In the genomic region with DNA sequence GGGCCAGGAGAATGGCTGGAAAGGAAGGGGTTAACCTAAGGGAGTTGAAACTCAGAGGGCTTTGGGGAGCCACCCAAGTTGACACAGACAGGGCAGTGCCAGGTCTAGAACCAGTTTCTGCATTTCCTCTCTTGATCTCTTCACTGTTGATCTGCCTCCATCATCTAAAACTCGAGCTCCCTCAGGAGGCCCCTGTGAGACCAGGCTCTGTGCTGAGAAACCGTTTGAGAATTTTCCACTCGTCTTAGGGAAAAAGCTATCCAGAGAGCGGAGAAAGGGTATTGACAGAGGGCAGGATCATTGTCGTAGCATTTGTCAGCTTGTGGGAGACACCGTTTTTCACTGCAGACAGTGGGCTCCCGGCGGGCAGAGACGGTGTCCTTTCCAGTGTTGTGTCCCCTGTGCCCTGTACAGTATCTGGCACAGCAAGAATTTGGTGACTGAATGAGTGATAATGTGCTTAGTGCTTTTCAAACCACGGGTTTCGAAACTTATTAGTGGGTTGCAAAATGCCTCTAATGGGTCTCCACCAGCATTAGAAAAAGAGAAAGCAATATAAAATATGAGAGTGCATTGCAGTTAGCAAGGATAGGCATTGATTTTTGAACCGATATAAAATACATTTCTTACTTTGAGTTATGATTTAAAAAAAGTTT, we compare ENCODE assay signal across 22 cellular contexts. TPM values are rescaled to one million over a fixed set of nuclear protein-coding genes. Genes with fewer than 3 reads are reported as not detected.
"Had no signal": no experiment of that assay in that cellular context is flagged by ENCODE, and none has a peak within 500 bp of the region (broad histone marks: within the 10 kb centered on the region; RNA-seq: fewer than 3 reads in every experiment).

No MANE protein-coding gene starts in this region.

- H3K27me3 ChIP-seq: ascending aorta had no signal

- DNase-seq: activated naive CD4-positive, alpha-beta T cell treated with Interleukin-2 at 50 U/mL for 16 hours; erythroblast; hypothalamus; mucosa of descending colon; naive thymus-derived CD4-positive, alpha-beta T cell; stimulated activated CD4-positive, alpha-beta T cell treated with anti-CD3 and anti-CD28 coated beads, Interleukin-4, amount 100 ng/mL, for 24 hours; stimulated activated naive CD4-positive, alpha-beta T cell; T-cell; T-helper 9 cell; trophoblast cell had no signal

- H3K4me3 ChIP-seq: ascending aorta, breast epithelium, mucosa of descending colon, SK-N-MC, skin epidermis had no signal

- ATAC-seq: activated CD4-positive, CD25-positive, alpha-beta regulatory T cell treated with anti-CD3 and anti-CD28 coated beads, Interleukin-2, amount 50 U/mL, for 24 hours; activated T-helper 17 cell treated with anti-CD3 and anti-CD28 coated beads, Interleukin-2, amount 50 U/mL, for 72 hours; mucosa of descending colon; naive thymus-derived CD4-positive, alpha-beta T cell; T-cell had no signal

- H3K36me3 ChIP-seq: ascending aorta, breast epithelium, neutrophil had no signal

- H3K9ac ChIP-seq: parathyroid adenoma had no signal

- H3K4me1 ChIP-seq: ascending aorta, breast epithelium, parathyroid adenoma had no signal

- H3K79me2 ChIP-seq: parathyroid adenoma had no signal

- H3K9me3 ChIP-seq: ascending aorta, breast epithelium, mucosa of descending colon, neutrophil had no signal

- H2AFZ ChIP-seq: parathyroid adenoma had no signal

- H3K27ac ChIP-seq: ascending aorta, breast epithelium, neutrophil, parathyroid adenoma, SK-N-MC, skin epidermis had no signal

RNA-seq across cellular contexts. Expression of a gene that starts 31.1 kb away (rescaled TPM):
- total RNA-seq: activated CD8-positive, alpha-beta memory T cell treated with anti-CD3 and anti-CD28 coated beads for 36 hours; activated T-helper 17 cell treated with anti-CD3 and anti-CD28 coated beads, Interleukin-2, amount 50 U/mL, for 72 hours; ascending aorta; dermis microvascular lymphatic vessel endothelial cell; glomerular endothelial cell; mucosa of descending colon; naive thymus-derived CD4-positive, alpha-beta T cell had no signal
- polyA plus RNA-seq: naive thymus-derived CD4-positive, alpha-beta T cell had no signal

RNA-seq across cellular contexts. Expression of a gene that starts 36.9 kb away (rescaled TPM):
- total RNA-seq: activated CD8-positive, alpha-beta memory T cell treated with anti-CD3 and anti-CD28 coated beads for 36 hours; activated T-helper 17 cell treated with anti-CD3 and anti-CD28 coated beads, Interleukin-2, amount 50 U/mL, for 72 hours; ascending aorta; breast epithelium; dermis microvascular lymphatic vessel endothelial cell; endodermal cell; glomerular endothelial cell; mucosa of descending colon; naive thymus-derived CD4-positive, alpha-beta T cell; T-cell had no signal
- polyA plus RNA-seq: naive thymus-derived CD4-positive, alpha-beta T cell had no signal
